Comparison of ENCODE assay signal across 2 cellular contexts in genomic region chr14:75602527-75602926, GRCh38.
TF ChIP-seq lines count a peak whose summit lies in the region.

No MANE protein-coding gene starts in this region.

TF ChIP-seq in IMR-90, 13 proteins besides CTCF, POLR2A, EP300 and RAD21:
- no peak for TF ChIP-seq MAFK (IDR thresholded peaks at IDR 0.05; ENCODE audit: low read depth, low read length)
- no peak for TF ChIP-seq SMC3 (IDR thresholded peaks at IDR 0.05; ENCODE audit: low read depth, low read length)
- no peak for TF ChIP-seq MXI1 (IDR thresholded peaks at IDR 0.05; ENCODE audit: borderline replicate concordance, low read depth, low read length)
- TF ChIP-seq CEBPB (IDR thresholded peaks at IDR 0.05; ENCODE audit: low read depth, low read length) = peak; percentile 76
TF ChIP-seq in IMR-90: peak in this region for 1.

TF ChIP-seq in K562, 482 proteins besides CTCF, POLR2A, EP300 and RAD21:
- TF ChIP-seq CEBPG (CRISPR knock-in tag; IDR thresholded peaks at IDR 0.05) (no peak), CEBPG (tag; conservative IDR thresholded peaks at IDR 0.05 in 1 of 2, IDR thresholded peaks at IDR 0.05 in 1 of 2) (0 out of 4 replicates have a peak, but pooled peaks of 1 of the 2 experiments have one; percentile 44), PCBP1 (IDR thresholded peaks at IDR 0.05; ENCODE audit: low read depth, low read length, poor library complexity, severe bottlenecking) (no peak), FUS (optimal IDR thresholded peaks at IDR 0.05; ENCODE audit: low read depth, low read length) (no peak), CEBPB (tag; IDR thresholded peaks at IDR 0.05) (peak; percentile 65)
